15 cellular contexts compared by ENCODE assay signal in genomic region chr17:11980813-11981212, GRCh38. TPM values are rescaled to one million over a fixed set of nuclear protein-coding genes. Genes with fewer than 3 reads are reported as not detected.
DNase-seq lines count a peak whose midpoint lies in the region; ATAC-seq, FAIRE-seq and TF ChIP-seq lines count a peak whose summit lies in the region.
"Had no signal": no experiment of that assay in that cellular context is flagged by ENCODE, and none has a peak within 500 bp of the region (broad histone marks: within the 10 kb centered on the region; RNA-seq: fewer than 3 reads in every experiment).

No MANE protein-coding gene starts in this region.

- no peak overlapping the region for H3K56ac ChIP-seq in H9 (ENCODE audit: insufficient read length, low read depth, low read length)

- H3K27ac Mint-ChIP-seq in H9 (no peak overlapping the region), astrocyte (ENCODE audit: unreplicated experiment) (no peak overlapping the region)
- H3K27ac Mint-ChIP-seq: activated CD8-positive, alpha-beta T cell treated with anti-CD3 and anti-CD28 coated beads for 36 hours; CD8-positive, alpha-beta T cell had no signal

- FAIRE-seq in astrocyte (lab: Jason Lieb, UNC), result no peak

- no peak overlapping the region for H4K5ac ChIP-seq in H9 (ENCODE audit: insufficient read length, low read depth, low read length)

- intact Hi-C loops in spleen (cut with DNase I; ENCODE audit: low total_unique reads), result loop anchor here (5.0 kb wide), 1 partner anchor 1104 kb away; no protein-coding TSS in a partner anchor

- no peak overlapping the region for H2BK20ac ChIP-seq in H9 (ENCODE audit: low read depth, low read length, poor library complexity, severe bottlenecking)

- no peak overlapping the region for H2BK5ac ChIP-seq in H9 (ENCODE audit: insufficient read length, low read length)

- WGBS in H9 (ENCODE audit: extremely low coverage, insufficient read length, low lambda C conversion rate), result no CpG with 5 or more reads among the region's 2 CpGs
- 94% methylated on average over 2 of the region's 2 CpGs for WGBS in hepatocyte (ENCODE audit: low lambda C conversion rate, missing lambda C conversion rate)
- 59 to 88% (median 65%) methylated on average over 2 of the region's 2 CpGs for WGBS in spleen, 5 donors

- H3K4me3 Mint-ChIP-seq in H9 (no peak overlapping the region), astrocyte (ENCODE audit: unreplicated experiment) (no peak overlapping the region)
- H3K4me3 Mint-ChIP-seq: activated CD8-positive, alpha-beta T cell treated with anti-CD3 and anti-CD28 coated beads for 36 hours; CD8-positive, alpha-beta T cell had no signal

- H3K4me3 ChIP-seq in astrocyte (ENCODE audit: insufficient read depth, low read depth, low read length) (no peak overlapping the region), hepatocyte (no peak overlapping the region), spleen (no peak overlapping the region)
- H3K4me3 ChIP-seq in effector memory CD4-positive, alpha-beta T cell (ENCODE audit: insufficient read depth, low read depth, low read length, poor library complexity, severe bottlenecking), result no peak overlapping the region

- peak; percentile 8 for TF ChIP-seq CTCF in AG09319 (IDR thresholded peaks at IDR 0.05; ENCODE audit: low read depth, low read length)
- TF ChIP-seq CTCF in H9 (conservative IDR thresholded peaks at IDR 0.05), result peak; percentile 57
- TF ChIP-seq CTCF in astrocyte (IDR thresholded peaks at IDR 0.05; ENCODE audit: insufficient read depth, low read depth, low read length), result peak; percentile 23
- peak; percentile 20 for TF ChIP-seq CTCF in hepatocyte (IDR thresholded peaks at IDR 0.05; ENCODE audit: poor library complexity)
- no peak for TF ChIP-seq CTCF in spleen (IDR thresholded peaks at IDR 0.05 in 8 of 11, conservative IDR thresholded peaks at IDR 0.05 in 3 of 11)

- H3K36me3 Mint-ChIP-seq in H9 (ENCODE audit: insufficient read depth in 1 of 3, low read depth in 3 of 3) (peaks cover 32 to 41% (median 39%) of the 10 kb centered on the region in 3 experiments; a peak in 6 of 7 replicates), astrocyte (ENCODE audit: low read depth, unreplicated experiment) (peaks cover 28% of the 10 kb centered on the region)

- H3K9me3 Mint-ChIP-seq in H9 (no peaks in the 10 kb centered on the region; a peak in 1 of 5 replicates), astrocyte (ENCODE audit: unreplicated experiment) (no peaks in the 10 kb centered on the region)
- H3K9me3 Mint-ChIP-seq: activated CD8-positive, alpha-beta T cell treated with anti-CD3 and anti-CD28 coated beads for 36 hours; CD8-positive, alpha-beta T cell had no signal

- H3T11ph ChIP-seq in H9 (ENCODE audit: low read length), result no peak overlapping the region

- no peak for ATAC-seq in HG03095 (IDR thresholded peaks at IDR 0.05; ENCODE audit: unreplicated experiment)
- ATAC-seq: activated CD8-positive, alpha-beta T cell treated with anti-CD3 and anti-CD28 coated beads for 36 hours; CD8-positive, alpha-beta T cell; sciatic nerve had no signal

- no peak for TF ChIP-seq POLR2A in spleen (IDR thresholded peaks at IDR 0.05)

- H3K4me2 ChIP-seq in H9 (ENCODE audit: insufficient read depth, insufficient read length, low read length), result no peak overlapping the region
- no peak overlapping the region for H3K4me2 ChIP-seq in astrocyte (ENCODE audit: low read length)
- no peak overlapping the region for H3K4me2 ChIP-seq in hepatocyte

- H3K9me2 ChIP-seq in hepatocyte (replicated peaks; ENCODE audit: insufficient read depth), result no peaks in the 10 kb centered on the region

- H3K4me1 ChIP-seq in H9 (ENCODE audit: insufficient read depth, low read length), result peaks cover 2% of the 10 kb centered on the region; the same call in 1 of the 2 replicates
- H3K4me1 ChIP-seq in astrocyte (ENCODE audit: insufficient read depth, low read length), result no peaks in the 10 kb centered on the region
- H3K4me1 ChIP-seq in hepatocyte (ENCODE audit: insufficient read depth), result no peaks in the 10 kb centered on the region
- no peaks in the 10 kb centered on the region for H3K4me1 ChIP-seq in effector memory CD4-positive, alpha-beta T cell (ENCODE audit: control insufficient read depth, insufficient read depth, low read length, poor library complexity, severe bottlenecking)
- no peaks in the 10 kb centered on the region for H3K4me1 ChIP-seq in spleen

- H3K27me3 ChIP-seq in H9 (ENCODE audit: insufficient read depth, low read length) (no peaks in the 10 kb centered on the region), astrocyte (ENCODE audit: insufficient read depth, low read length) (no peaks in the 10 kb centered on the region), hepatocyte (no peaks in the 10 kb centered on the region), spleen (replicated peaks in 1 of 7) (no peaks in the 10 kb centered on the region)
- H3K27me3 ChIP-seq in effector memory CD4-positive, alpha-beta T cell (replicated peaks; ENCODE audit: control insufficient read depth, insufficient read depth, low read length, poor library complexity, severe bottlenecking), result no peaks in the 10 kb centered on the region

- H3K18ac ChIP-seq in H9 (ENCODE audit: insufficient read length, low read depth, low read length), result no peak overlapping the region

- H3K9ac ChIP-seq in H9 (ENCODE audit: extremely low read depth, insufficient read length, low read length) (no peak overlapping the region), astrocyte (ENCODE audit: low read length) (no peak overlapping the region)

- H3K4me1 Mint-ChIP-seq in H9 (peaks cover 21 to 25% of the 10 kb centered on the region in 2 experiments), astrocyte (ENCODE audit: low read depth, unreplicated experiment) (peaks cover 4% of the 10 kb centered on the region)

- no peak overlapping the region for H2AK5ac ChIP-seq in H9 (ENCODE audit: insufficient read length, low read length)

- H2AFZ ChIP-seq in H9 (ENCODE audit: low read length), result no peak overlapping the region
- H2AFZ ChIP-seq in astrocyte (ENCODE audit: low read depth, low read length), result no peak overlapping the region
- H2AFZ ChIP-seq in hepatocyte, result no peak overlapping the region

- H3K27ac ChIP-seq in H9 (ENCODE audit: insufficient read length, low read depth, low read length), result no peak overlapping the region
- H3K27ac ChIP-seq in astrocyte (ENCODE audit: low read depth, low read length), result no peak overlapping the region
- H3K27ac ChIP-seq in hepatocyte, result no peak overlapping the region
- H3K27ac ChIP-seq in effector memory CD4-positive, alpha-beta T cell (ENCODE audit: insufficient read depth, low read length, poor library complexity, severe bottlenecking), result no peak overlapping the region
- H3K27ac ChIP-seq in spleen, result no peak overlapping the region

- H4K20me1 ChIP-seq in H9 (ENCODE audit: control insufficient read depth, insufficient read depth, insufficient read length) (no peaks in the 10 kb centered on the region), astrocyte (ENCODE audit: insufficient read depth, low read length) (peaks cover 2% of the 10 kb centered on the region), hepatocyte (ENCODE audit: insufficient read depth, poor library complexity, severe bottlenecking) (no peaks in the 10 kb centered on the region)

- H2BK12ac ChIP-seq in H9 (ENCODE audit: insufficient read length, low read depth, low read length), result no peak overlapping the region

- no peak overlapping the region for H3K23ac ChIP-seq in H9 (ENCODE audit: insufficient read length, low read depth, low read length)

- no peak for DNase-seq in AG09319 (ENCODE audit: extremely low read depth, low read depth)
- DNase-seq in H9, result no peak
- DNase-seq in astrocyte (ENCODE audit: low read depth), result no peak
- DNase-seq in hepatocyte (ENCODE audit: low spot score), result no peak
- no peak for DNase-seq in effector memory CD4-positive, alpha-beta T cell
- DNase-seq in spleen, result no peak
- no peak for DNase-seq in HuH-7 (ENCODE audit: low spot score)
- DNase-seq: activated CD8-positive, alpha-beta T cell treated with anti-CD3 and anti-CD28 coated beads for 36 hours; activated effector memory CD4-positive, alpha-beta T cell treated with anti-CD3 and anti-CD28 coated beads, Interleukin-2, amount 50 U/mL, for 16 hours; caudate nucleus; CD8-positive, alpha-beta T cell; NCI-H1092; T-helper 9 cell had no signal

- H4K91ac ChIP-seq in H9 (ENCODE audit: insufficient read length, low read depth, low read length), result no peak overlapping the region

- H2BK120ac ChIP-seq in H9 (ENCODE audit: low read depth, low read length, poor library complexity, severe bottlenecking), result no peak overlapping the region

- H3K79me1 ChIP-seq in H9 (ENCODE audit: insufficient read depth, low read depth, low read length, poor library complexity, severe bottlenecking), result no peaks in the 10 kb centered on the region

- H3K36me3 ChIP-seq in astrocyte (ENCODE audit: insufficient read depth, low read length) (peaks cover 15% of the 10 kb centered on the region), hepatocyte (replicated peaks; ENCODE audit: insufficient read depth, low read depth) (no peaks in the 10 kb centered on the region), spleen (peaks cover 0 to 93% (median 36%) of the 10 kb centered on the region in 6 donors)
- peaks cover 32% of the 10 kb centered on the region for H3K36me3 ChIP-seq in effector memory CD4-positive, alpha-beta T cell (ENCODE audit: control insufficient read depth, insufficient read depth, low read length)

- no peak overlapping the region for H3K14ac ChIP-seq in H9 (ENCODE audit: insufficient read depth, low read length)

- H3K4ac ChIP-seq in H9 (ENCODE audit: low read depth, low read length), result no peak overlapping the region

- H3K79me2 ChIP-seq in H9 (ENCODE audit: insufficient read depth, low read length), result no peaks in the 10 kb centered on the region
- no peaks in the 10 kb centered on the region for H3K79me2 ChIP-seq in astrocyte (ENCODE audit: insufficient read depth, low read length)
- H3K79me2 ChIP-seq in hepatocyte, result no peaks in the 10 kb centered on the region

- H4K8ac ChIP-seq in H9 (replicated peaks; ENCODE audit: insufficient read length, low read depth, low read length), result no peak overlapping the region

- no peaks in the 10 kb centered on the region for H3K23me2 ChIP-seq in H9 (ENCODE audit: insufficient read length, low read depth, low read length, poor library complexity, severe bottlenecking)

- H3K27me3 Mint-ChIP-seq in H9 (ENCODE audit: low read depth) (no peaks in the 10 kb centered on the region), astrocyte (ENCODE audit: low read depth, unreplicated experiment) (no peaks in the 10 kb centered on the region)
- H3K27me3 Mint-ChIP-seq: activated CD8-positive, alpha-beta T cell treated with anti-CD3 and anti-CD28 coated beads for 36 hours had no signal

- H3K9me3 ChIP-seq in H9 (ENCODE audit: control insufficient read depth, low read depth, low read length), result no peaks in the 10 kb centered on the region
- H3K9me3 ChIP-seq in astrocyte (ENCODE audit: insufficient read depth, low read depth, low read length), result no peaks in the 10 kb centered on the region
- H3K9me3 ChIP-seq in hepatocyte (ENCODE audit: low read depth), result no peaks in the 10 kb centered on the region
- H3K9me3 ChIP-seq in effector memory CD4-positive, alpha-beta T cell (ENCODE audit: control insufficient read depth, low read length), result no peaks in the 10 kb centered on the region
- H3K9me3 ChIP-seq in spleen, result no peaks in the 10 kb centered on the region

- H2BK15ac ChIP-seq in H9 (ENCODE audit: low read depth, low read length), result no peak overlapping the region

RNA-seq across cellular contexts. Expression of gene ZNF18, which starts 16.5 kb away (rescaled TPM):
- total RNA-seq in H9 (2021), result 6.8 and 7.0 TPM in 2 replicates
- total RNA-seq in astrocyte, result 8.3 and 9.9 TPM in 2 replicates
- 7.3 and 9.5 TPM in 2 replicates for total RNA-seq in hepatocyte
- 6.7 and 7.3 TPM in 2 replicates for polyA plus RNA-seq in hepatocyte
- 10 to 100 TPM in 4 of 7 donors, 1 to 10 TPM in 3; 7.7 to 13.4 (median 10.2) TPM for total RNA-seq in spleen
- 10 to 100 TPM in 1 of 3 donors, 1 to 10 TPM in 2; 7.0 to 10.9 (median 8.0) TPM for polyA plus RNA-seq in spleen

RNA-seq across cellular contexts. Expression of gene MAP2K4, which starts 39.9 kb away (rescaled TPM):
- total RNA-seq in H9 (2021), result 46.1 and 47.5 TPM in 2 replicates
- total RNA-seq in astrocyte, result 37.5 and 42.5 TPM in 2 replicates
- total RNA-seq in hepatocyte, result 53.6 and 57.0 TPM in 2 replicates
- 36.2 and 38.5 TPM in 2 replicates for polyA plus RNA-seq in hepatocyte
- 10 to 100 TPM; 23.9 to 35.1 (median 30.7) TPM for total RNA-seq in spleen
- 10 to 100 TPM in 1 of 3 donors, 1 to 10 TPM in 2; 8.2 to 11.4 (median 9.3) TPM for polyA plus RNA-seq in spleen

Comparison
In these comparisons a context has a peak if more than half of its experiments do, and no peak if none do; other contexts are left out.
1. CTCF ChIP-seq: peak in AG09319 (single experiment), H9 (single experiment), astrocyte (single experiment) and hepatocyte (single experiment); none in spleen (0 of 11).